In the genomic region with DNA sequence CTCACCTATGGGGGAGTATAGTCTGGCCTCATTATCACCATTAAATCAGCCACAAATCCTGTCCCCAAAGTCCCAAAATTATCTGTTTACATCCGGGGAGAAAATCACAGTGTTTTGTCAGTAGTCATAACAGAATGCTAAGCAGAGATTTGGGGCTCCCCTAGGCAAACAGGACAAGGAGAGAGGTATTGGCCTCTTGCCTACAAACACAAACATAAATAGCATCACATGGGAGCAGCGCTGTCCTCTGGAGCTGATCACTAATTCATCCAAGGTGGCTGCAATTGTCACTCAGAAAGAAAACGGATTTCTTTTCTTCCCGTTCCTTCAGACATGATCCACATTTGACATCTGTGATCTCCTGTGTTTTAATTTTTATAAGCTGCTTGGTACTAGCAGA, we compare ENCODE assay signal across 24 cellular contexts.
"Had no signal": no experiment of that assay in that cellular context is flagged by ENCODE, and none has a peak within 500 bp of the region (broad histone marks: within the 10 kb centered on the region; RNA-seq: fewer than 3 reads in every experiment).

No MANE protein-coding gene starts in this region.

- H3K9me3 ChIP-seq: prostate gland, suprapubic skin, thyroid gland had no signal

- H3K27ac ChIP-seq: dorsolateral prefrontal cortex, foreskin keratinocyte, gastroesophageal sphincter, heart right ventricle, left lung, prostate gland, right atrium auricular region, suprapubic skin, thyroid gland had no signal

- H3K4me1 ChIP-seq: foreskin keratinocyte, gastroesophageal sphincter, heart right ventricle, left lung, prostate gland, right atrium auricular region, suprapubic skin, thyroid gland had no signal

- H3K4me3 ChIP-seq: dorsolateral prefrontal cortex, gastroesophageal sphincter, heart right ventricle, left lung, prostate gland, right atrium auricular region, smooth muscle cell, suprapubic skin, thyroid gland had no signal

- H3K27ac Mint-ChIP-seq: naive thymus-derived CD8-positive, alpha-beta T cell; nephron progenitor cell; stimulated activated naive CD8-positive, alpha-beta T cell treated with anti-CD3 and anti-CD28 coated beads, Interleukin-15, amount 100 ng/mL, for 72 hours had no signal

- ATAC-seq: gastroesophageal sphincter; heart right ventricle; left cardiac atrium; left lung; naive thymus-derived CD8-positive, alpha-beta T cell; sciatic nerve; stimulated activated naive CD8-positive, alpha-beta T cell treated with anti-CD3 and anti-CD28 coated beads, Interleukin-15, amount 100 ng/mL, for 72 hours had no signal

- H3K4me2 ChIP-seq: smooth muscle cell had no signal

- H3K36me3 Mint-ChIP-seq: naive thymus-derived CD8-positive, alpha-beta T cell had no signal

- H3K27me3 Mint-ChIP-seq: stimulated activated naive CD8-positive, alpha-beta T cell treated with anti-CD3 and anti-CD28 coated beads, Interleukin-15, amount 100 ng/mL, for 72 hours had no signal

- H3K4me1 Mint-ChIP-seq: naive thymus-derived CD8-positive, alpha-beta T cell; stimulated activated naive CD8-positive, alpha-beta T cell treated with anti-CD3 and anti-CD28 coated beads, Interleukin-15, amount 100 ng/mL, for 72 hours had no signal

- H3K4me3 Mint-ChIP-seq: naive thymus-derived CD8-positive, alpha-beta T cell; nephron progenitor cell; stimulated activated naive CD8-positive, alpha-beta T cell treated with anti-CD3 and anti-CD28 coated beads, Interleukin-15, amount 100 ng/mL, for 72 hours had no signal

- H3K36me3 ChIP-seq: gastroesophageal sphincter, heart right ventricle, left lung, prostate gland, right atrium auricular region, suprapubic skin, thyroid gland had no signal

- H3K27me3 ChIP-seq: foreskin keratinocyte, gastroesophageal sphincter, heart right ventricle, left lung, right atrium auricular region, suprapubic skin, thyroid gland had no signal

- DNase-seq: dorsolateral prefrontal cortex; effector CD4-positive, alpha-beta T cell; heart right ventricle; hippocampal formation; left cardiac atrium; left lung; naive thymus-derived CD8-positive, alpha-beta T cell; nephron progenitor cell; nucleus accumbens; stimulated activated CD4-positive, alpha-beta T cell treated with anti-CD3 and anti-CD28 coated beads, Interleukin-12 subunit alpha, Interleukin-12 subunit beta, amount 100 ng/mL, for 4 hours; stimulated activated CD4-positive, alpha-beta T cell treated with anti-CD3 and anti-CD28 coated beads, Interleukin-1b, Interleukin-23, amount 100 ng/mL, for 48 hours; stimulated activated CD4-positive, alpha-beta T cell treated with anti-CD3 and anti-CD28 coated beads, Interleukin-4, amount 100 ng/mL, for 1 hour; stimulated activated CD8-positive, alpha-beta memory T cell treated with anti-CD3 and anti-CD28 coated beads, Interleukin-4, amount 100 ng/mL, for 48 hours; stimulated activated naive CD4-positive, alpha-beta T cell; stimulated activated naive CD8-positive, alpha-beta T cell treated with anti-CD3 and anti-CD28 coated beads, Interleukin-15, amount 100 ng/mL, for 72 hours; thyroid gland; trophoblast cell had no signal
